18 cellular contexts compared by ENCODE assay signal in the genomic region with DNA sequence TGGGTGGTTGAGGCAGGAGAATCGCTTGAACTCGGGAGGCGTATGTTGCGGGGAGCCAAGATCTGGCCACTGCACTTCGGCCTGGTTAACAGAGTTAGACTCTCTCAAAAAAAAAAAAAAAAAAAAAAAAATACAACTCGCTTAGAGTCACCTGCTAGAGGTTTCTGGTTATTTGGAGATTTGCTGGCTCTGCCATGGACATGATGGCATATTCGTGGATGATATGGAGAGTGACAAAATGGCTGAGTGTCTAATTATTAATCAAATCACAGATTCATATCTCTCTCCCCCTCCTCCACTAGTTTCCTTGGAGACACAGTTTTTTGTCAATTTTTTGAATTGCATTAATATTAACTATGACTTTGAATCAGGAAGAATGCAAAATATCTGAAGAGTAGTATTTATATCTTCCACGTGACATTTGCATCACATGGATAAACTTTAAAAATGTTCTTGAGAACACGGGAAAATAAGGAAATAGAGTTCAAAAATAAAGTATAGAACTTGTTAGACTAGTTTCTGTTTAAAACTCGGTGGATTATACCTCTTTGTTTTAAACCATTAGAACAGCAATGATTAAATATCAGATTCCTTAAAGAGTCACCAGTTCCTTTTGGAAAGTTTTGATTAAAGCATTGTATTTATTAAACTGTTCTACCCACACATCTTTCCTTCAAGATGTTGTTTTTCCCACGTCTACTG.
"Had no signal": no experiment of that assay in that cellular context is flagged by ENCODE, and none has a peak within 500 bp of the region (broad histone marks: within the 10 kb centered on the region; RNA-seq: fewer than 3 reads in every experiment).

No MANE protein-coding gene starts in this region.

- H3K27me3 ChIP-seq: ascending aorta, breast epithelium, thyroid gland had no signal

- H3K36me3 ChIP-seq: ascending aorta, breast epithelium, thyroid gland had no signal

- H3K4me3 ChIP-seq: ascending aorta, breast epithelium, thyroid gland had no signal

- H3K9me3 ChIP-seq: ascending aorta, breast epithelium, thyroid gland had no signal

- H3K4me1 ChIP-seq: ascending aorta, breast epithelium had no signal

- H3K27ac ChIP-seq: ascending aorta, breast epithelium, thyroid gland, VCaP had no signal

- ATAC-seq: activated T-cell treated with anti-CD3 and anti-CD28 coated beads, Interleukin-2, amount 50 U/mL, for 72 hours; left ventricle myocardium superior; natural killer cell; stimulated activated naive B cell treated with anti-CD40 and anti-IgM and Interleukin-4, amounts not matched to agents 10 μg/mL and 1 μg/mL and 100 μg/mL, for 72 hours had no signal

- DNase-seq: activated CD4-positive, CD25-positive, alpha-beta regulatory T cell treated with anti-CD3 and anti-CD28 coated beads, Interleukin-2, amount 50 U/mL, for 72 hours; activated CD8-positive, alpha-beta memory T cell treated with anti-CD3 and anti-CD28 coated beads for 24 hours; activated CD8-positive, alpha-beta memory T cell treated with anti-CD3 and anti-CD28 coated beads, Interleukin-2, amount 50 U/mL, for 48 hours; activated effector memory CD4-positive, alpha-beta T cell treated with anti-CD3 and anti-CD28 coated beads, Interleukin-2, amount 50 U/mL, for 16 hours; activated naive CD4-positive, alpha-beta T cell treated with anti-CD3 and anti-CD28 coated beads, Interleukin-2, amount 50 U/mL, for 16 hours; activated T-cell treated with anti-CD3 and anti-CD28 coated beads, Interleukin-2, amount 50 U/mL, for 72 hours; cerebellar nuclear complex; effector CD8-positive, alpha-beta T cell; foreskin fibroblast; left ventricle myocardium superior; natural killer cell; stimulated activated naive B cell treated with anti-CD40 and anti-IgM and Interleukin-4, amounts not matched to agents 10 μg/mL and 1 μg/mL and 100 μg/mL, for 72 hours; SW 1271; T-helper 2 cell; thyroid gland had no signal
